14 cellular contexts compared by ENCODE assay signal in the genomic region with DNA sequence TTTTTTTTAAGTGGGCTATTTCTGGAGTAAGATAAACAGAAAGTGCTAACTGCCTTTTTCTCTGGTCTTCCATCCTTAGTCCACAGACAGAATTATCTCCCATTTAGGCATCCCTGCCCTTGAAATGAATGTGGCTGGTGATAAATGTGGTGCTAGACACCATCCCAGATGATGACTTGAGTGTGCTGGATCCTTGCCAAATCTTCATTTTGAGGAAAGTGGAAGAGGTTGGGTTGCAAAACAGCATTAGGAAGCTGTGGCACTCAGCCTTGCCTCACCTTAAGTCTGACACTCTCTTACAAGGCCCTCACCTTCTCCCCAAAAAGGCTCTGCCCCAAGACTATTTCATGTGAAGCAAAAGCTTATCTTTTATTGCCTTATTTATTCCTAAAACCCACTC. TPM values are rescaled to one million over a fixed set of nuclear protein-coding genes. Genes with fewer than 3 reads are reported as not detected.
"Had no signal": no experiment of that assay in that cellular context is flagged by ENCODE, and none has a peak within 500 bp of the region (broad histone marks: within the 10 kb centered on the region; RNA-seq: fewer than 3 reads in every experiment).

No MANE protein-coding gene starts in this region.

- H3K9me3 ChIP-seq: adrenal gland, esophagus squamous epithelium, left lung, ovary, right lobe of liver, suprapubic skin had no signal

- H3K36me3 ChIP-seq: adrenal gland, left lung, ovary, right lobe of liver, WERI-Rb-1 had no signal

- H3K27me3 ChIP-seq: adrenal gland, esophagus squamous epithelium, left lung, ovary, right lobe of liver, suprapubic skin had no signal

- H3K27ac ChIP-seq: adrenal gland, left lung, ovary, right lobe of liver, suprapubic skin, WERI-Rb-1 had no signal

- H3K4me2 ChIP-seq: smooth muscle cell had no signal

- H3K4me3 ChIP-seq: adrenal gland, esophagus squamous epithelium, left lung, ovary, right lobe of liver, smooth muscle cell, suprapubic skin had no signal

- H3K4me1 ChIP-seq: adrenal gland, left lung, right lobe of liver had no signal

- DNase-seq: activated CD4-positive, alpha-beta T cell treated with anti-CD3 and anti-CD28 coated beads, Interleukin-2, amount 50 U/mL, for 48 hours; activated T-cell treated with anti-CD3 and anti-CD28 coated beads, Interleukin-2, amount 50 U/mL, for 24 hours; adrenal gland; esophagus squamous epithelium; hippocampal formation; kidney; left lung; mammary epithelial cell; ovary; right lobe of liver; stimulated activated naive CD8-positive, alpha-beta T cell treated with anti-CD3 and anti-CD28 coated beads, Interleukin-15, Interleukin-2, amounts not matched to agents 100 U/mL and 50 U/mL, for 24 hours; WERI-Rb-1 had no signal

RNA-seq across cellular contexts. Expression of a gene that starts 19.2 kb away (rescaled TPM):
- polyA plus RNA-seq: ovary had no signal
